Comparison of ENCODE assay signal across 8 cellular contexts in genomic region chr11:32176223-32176811, GRCh38.
DNase-seq lines count a peak whose midpoint lies in the region; ATAC-seq, FAIRE-seq and TF ChIP-seq lines count a peak whose summit lies in the region.

No MANE protein-coding gene starts in this region.

- no peak overlapping the region for H3K4me2 ChIP-seq in HepG2 (ENCODE audit: low read depth, low read length)

- TF ChIP-seq POLR2A in HepG2 (IDR thresholded peaks at IDR 0.05; ENCODE audit: insufficient read depth in 1 of 2, low read depth in 2 of 2, low read length in 2 of 2), result no peak

- 27% methylated on average over 7 of the region's 7 CpGs for WGBS in HepG2 (ENCODE audit: low lambda C conversion rate)

- CTCF ChIA-PET in HepG2 (lab: Yijun Ruan, JAX; ENCODE audit: low intra/inter-chr PET ratio, low total read pairs), result interaction anchor here (1.0 to 5.8 kb wide), 3 partner anchors 123 to 779 kb away, joined by 4 to 102 read pairs (median 5); no protein-coding TSS in a partner anchor

- H3K27ac Mint-ChIP-seq in chondrocyte (ENCODE audit: unreplicated experiment), result no peak overlapping the region

- no peaks in the 10 kb centered on the region for H3K36me3 Mint-ChIP-seq in chondrocyte (ENCODE audit: low read depth)

- POLR2A ChIA-PET in HepG2 (lab: Yijun Ruan, JAX), result no interaction called here

- no peaks in the 10 kb centered on the region for H3K36me3 ChIP-seq in HepG2 (replicated peaks in 1 of 2; ENCODE audit: control insufficient read depth in 1 of 2, insufficient read depth in 2 of 2, low read length in 2 of 2)

- TF ChIP-seq RAD21 in HepG2 (CRISPR knock-in tag; IDR thresholded peaks at IDR 0.05), result peak; percentile 70

- ATAC-seq in GM19025 (IDR thresholded peaks at IDR 0.05; ENCODE audit: low read depth, unreplicated experiment), result peak; percentile 50
- peak; percentile 86 for ATAC-seq in HG03354 (IDR thresholded peaks at IDR 0.05; ENCODE audit: poor library complexity, severe bottlenecking, unreplicated experiment)
- ATAC-seq in HepG2, result peak; percentile 81

- DNase-seq in Ammon's horn (ENCODE audit: low spot score) (peak; percentile 94), NCI-H446 (lab: John Stamatoyannopoulos, UW) (peak; percentile 96), chondrocyte (ENCODE audit: low spot score) (no peak), HepG2 (ENCODE audit: low spot score) (peak; percentile 69)
- peak; percentile 68 to 80 for DNase-seq in activated CD4-positive, alpha-beta T cell treated with anti-CD3 and anti-CD28 coated beads for 24 hours (ENCODE audit: low read depth in 2 of 2)
- DNase-seq in stimulated activated CD4-positive, alpha-beta T cell treated with anti-CD3 and anti-CD28 coated beads, TNF-alpha, amount 100 ng/mL, for 1 hour (ENCODE audit: low read depth in 3 of 3, low spot score in 1 of 3), result peak; percentile 32 to 59 (median 54)

- H3K9me3 Mint-ChIP-seq in chondrocyte (ENCODE audit: low read depth), result no peaks in the 10 kb centered on the region

- intact Hi-C loops in HepG2 (cut with micrococcal nuclease; ENCODE audit: unreplicated experiment), result loop anchor here (1.0 to 2.0 kb wide), 2 partner anchors 688 to 1070 kb away; no protein-coding TSS in a partner anchor

- H3K4me1 ChIP-seq in HepG2 (ENCODE audit: insufficient read depth, low read length), result no peaks in the 10 kb centered on the region

- BruUV-seq in HepG2 (replicated peaks; lab: Mats Ljungman, UMichigan), result no TSS peak

- H2AFZ ChIP-seq in HepG2 (ENCODE audit: low read length), result no peak overlapping the region

- H4K20me1 ChIP-seq in HepG2 (ENCODE audit: insufficient read depth, low read length), result no peaks in the 10 kb centered on the region

- in situ Hi-C loops in HepG2 (cut with HindIII; ENCODE audit: extremely low pct_ligation_motif_present, low pct_unique_long_range_greater_than_20kb), result no loop called here

- peaks cover 0 to 19% of the 10 kb centered on the region in 2 experiments; a peak in 4 of 5 replicates for H3K27me3 ChIP-seq in HepG2 (ENCODE audit: control insufficient read depth in 1 of 2, insufficient read depth in 2 of 2, low read length in 2 of 2)

- peaks cover 31% of the 10 kb centered on the region for H3K27me3 Mint-ChIP-seq in chondrocyte (ENCODE audit: low read depth)

- no peaks in the 10 kb centered on the region for H3K79me2 ChIP-seq in HepG2 (ENCODE audit: insufficient read depth, low read length)

- no peaks in the 10 kb centered on the region for H3K9me3 ChIP-seq in HepG2 (ENCODE audit: low read length)

- no peak overlapping the region for H3K4me3 Mint-ChIP-seq in chondrocyte (ENCODE audit: unreplicated experiment)

- H3K27ac ChIP-seq in HepG2 (ENCODE audit: extremely low read length, insufficient read depth, low read length), result no peak overlapping the region

- H3K4me3 ChIP-seq in HepG2 (replicated peaks in 1 of 3; ENCODE audit: insufficient read depth in 1 of 3, low read depth in 2 of 3, low read length in 3 of 3), result no peak overlapping the region

- FAIRE-seq in HepG2 (lab: Jason Lieb, UNC), result peak; percentile 79

- TF ChIP-seq EP300 in HepG2 (IDR thresholded peaks at IDR 0.05; ENCODE audit: low read depth in 2 of 2, low read length in 2 of 2) (no peak), HepG2 (CRISPR knock-in tag; IDR thresholded peaks at IDR 0.05; ENCODE audit: borderline replicate concordance) (no peak)

- TF ChIP-seq CTCF in chondrocyte (IDR thresholded peaks at IDR 0.05) (peak; percentile 95), HepG2 (CRISPR knock-in tag; IDR thresholded peaks at IDR 0.05) (peak; percentile 84)

- H3K9ac ChIP-seq in HepG2 (ENCODE audit: insufficient read depth, low read depth, low read length), result no peak overlapping the region

- no peaks in the 10 kb centered on the region for H3K4me1 Mint-ChIP-seq in chondrocyte (ENCODE audit: low read depth)

TF ChIP-seq in HepG2, 621 proteins besides CTCF, POLR2A, EP300 and RAD21:
- TF ChIP-seq LBX2 (CRISPR knock-in tag; IDR thresholded peaks at IDR 0.05; ENCODE audit: borderline replicate concordance) (no peak), SCMH1 (CRISPR knock-in tag; IDR thresholded peaks at IDR 0.05; ENCODE audit: borderline replicate concordance) (no peak), ARID3A (IDR thresholded peaks at IDR 0.05; ENCODE audit: low read depth, low read length) (0 out of 2 replicates have a peak, but pooled peaks have one; percentile 31), PBX2 (CRISPR knock-in tag; IDR thresholded peaks at IDR 0.05) (peak; percentile 80), SNAPC5 (CRISPR knock-in tag; IDR thresholded peaks at IDR 0.05; ENCODE audit: borderline replicate concordance) (no peak), ZNF362 (CRISPR knock-in tag; IDR thresholded peaks at IDR 0.05; ENCODE audit: borderline replicate concordance) (0 out of 2 replicates have a peak, but pooled peaks have one; percentile 20), ARNT2 (CRISPR knock-in tag; IDR thresholded peaks at IDR 0.05; ENCODE audit: low read depth) (no peak), SMC3 (IDR thresholded peaks at IDR 0.05; ENCODE audit: low read length) (peak; percentile 82), STAG1 (CRISPR knock-in tag; IDR thresholded peaks at IDR 0.05) (peak; percentile 92), CCAR2 (optimal IDR thresholded peaks at IDR 0.05; ENCODE audit: low read depth, low read length) (no peak), ZNF343 (CRISPR knock-in tag; IDR thresholded peaks at IDR 0.05) (no peak)
